19 cellular contexts compared by ENCODE assay signal in the genomic region with DNA sequence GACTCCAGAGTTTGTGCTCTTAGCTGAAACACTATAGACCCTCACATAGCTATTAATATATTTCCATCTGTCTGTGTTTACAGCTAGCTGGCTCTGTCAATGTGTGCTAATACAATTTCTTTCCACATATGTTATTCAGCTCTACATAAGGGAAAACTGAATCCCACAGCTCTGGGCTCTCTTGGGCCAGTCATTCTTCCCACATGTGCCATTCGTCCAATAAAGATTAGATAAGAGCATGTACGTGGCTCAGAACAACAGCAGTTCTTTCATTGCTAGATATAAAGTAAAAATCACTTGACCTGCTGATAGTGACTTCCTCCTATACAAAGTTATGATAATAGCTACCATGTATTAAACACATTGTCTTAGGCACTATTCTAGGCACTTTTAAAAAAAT. TPM values are rescaled to one million over a fixed set of nuclear protein-coding genes. Genes with fewer than 3 reads are reported as not detected.
DNase-seq lines count a peak whose midpoint lies in the region; ATAC-seq and TF ChIP-seq lines count a peak whose summit lies in the region.
"Had no signal": no experiment of that assay in that cellular context is flagged by ENCODE, and none has a peak within 500 bp of the region (broad histone marks: within the 10 kb centered on the region; RNA-seq: fewer than 3 reads in every experiment).

No MANE protein-coding gene starts in this region.

- peak; percentile 1 for ATAC-seq in GM18907 (IDR thresholded peaks at IDR 0.05; ENCODE audit: unreplicated experiment)
- peak; percentile 14 for ATAC-seq in left colon
- no peak for ATAC-seq in activated T-helper 17 cell treated with anti-CD3 and anti-CD28 coated beads, Interleukin-2, amount 50 U/mL, for 72 hours (replicated peaks)

- H3K4me3 ChIP-seq in H7 (ENCODE audit: insufficient read depth, low read depth, low read length), result no peak overlapping the region
- H3K4me3 ChIP-seq: HAP-1, SK-N-MC had no signal

- H3K4me3 Mint-ChIP-seq in chondrocyte (ENCODE audit: unreplicated experiment), result no peak overlapping the region
- H3K4me3 Mint-ChIP-seq in activated T-cell treated with anti-CD3 and anti-CD28 coated beads, Interleukin-2, amount 50 U/mL, for 24 hours, result no peak overlapping the region
- no peak overlapping the region for H3K4me3 Mint-ChIP-seq in activated T-helper 17 cell treated with anti-CD3 and anti-CD28 coated beads, Interleukin-2, amount 50 U/mL, for 72 hours
- H3K4me3 Mint-ChIP-seq: CD8-positive, alpha-beta memory T cell had no signal

- DNase-seq in COLO829 (ENCODE audit: low spot score) (peak; percentile 22), OCI-M1 (lab: John Stamatoyannopoulos, UW) (peak; percentile 67), left colon (no peak), chondrocyte (ENCODE audit: low spot score) (no peak), H7 (no peak)
- DNase-seq in activated T-cell treated with anti-CD3 and anti-CD28 coated beads, Interleukin-2, amount 50 U/mL, for 24 hours, result no peak
- DNase-seq: ACHN; CD8-positive, alpha-beta memory T cell; DMS79 treated with DMSO at 0.1 percent for 48 hours; GDM1; NCI-H1105 treated with DMSO at 0.1 percent for 48 hours; NCI-H187 treated with DMSO at 0.1 percent for 48 hours; NCI-H510A; NCI-H774; Right ventricle myocardium superior had no signal

- no peaks in the 10 kb centered on the region for H3K9me3 Mint-ChIP-seq in chondrocyte (ENCODE audit: low read depth)
- no peaks in the 10 kb centered on the region for H3K9me3 Mint-ChIP-seq in activated T-cell treated with anti-CD3 and anti-CD28 coated beads, Interleukin-2, amount 50 U/mL, for 24 hours
- no peaks in the 10 kb centered on the region for H3K9me3 Mint-ChIP-seq in activated T-helper 17 cell treated with anti-CD3 and anti-CD28 coated beads, Interleukin-2, amount 50 U/mL, for 72 hours
- H3K9me3 Mint-ChIP-seq: CD8-positive, alpha-beta memory T cell had no signal

- no peak overlapping the region for H3K27ac Mint-ChIP-seq in chondrocyte (ENCODE audit: unreplicated experiment)
- H3K27ac Mint-ChIP-seq in activated T-cell treated with anti-CD3 and anti-CD28 coated beads, Interleukin-2, amount 50 U/mL, for 24 hours, result no peak overlapping the region
- H3K27ac Mint-ChIP-seq in activated T-helper 17 cell treated with anti-CD3 and anti-CD28 coated beads, Interleukin-2, amount 50 U/mL, for 72 hours, result no peak overlapping the region
- H3K27ac Mint-ChIP-seq: CD8-positive, alpha-beta memory T cell had no signal

- no peaks in the 10 kb centered on the region for H3K36me3 ChIP-seq in H7 (replicated peaks; ENCODE audit: control insufficient read depth, insufficient read depth, low read length)
- H3K36me3 ChIP-seq: HAP-1 had no signal

- TF ChIP-seq CTCF in chondrocyte (IDR thresholded peaks at IDR 0.05), result no peak

- H3K27me3 Mint-ChIP-seq in chondrocyte (ENCODE audit: low read depth), result peaks cover 28% of the 10 kb centered on the region
- peaks cover 32% of the 10 kb centered on the region for H3K27me3 Mint-ChIP-seq in activated T-cell treated with anti-CD3 and anti-CD28 coated beads, Interleukin-2, amount 50 U/mL, for 24 hours
- H3K27me3 Mint-ChIP-seq in activated T-helper 17 cell treated with anti-CD3 and anti-CD28 coated beads, Interleukin-2, amount 50 U/mL, for 72 hours, result peaks cover 20% of the 10 kb centered on the region

- no peaks in the 10 kb centered on the region for H3K36me3 Mint-ChIP-seq in chondrocyte (ENCODE audit: low read depth)
- no peaks in the 10 kb centered on the region for H3K36me3 Mint-ChIP-seq in activated T-cell treated with anti-CD3 and anti-CD28 coated beads, Interleukin-2, amount 50 U/mL, for 24 hours (ENCODE audit: low read depth)
- no peaks in the 10 kb centered on the region for H3K36me3 Mint-ChIP-seq in activated T-helper 17 cell treated with anti-CD3 and anti-CD28 coated beads, Interleukin-2, amount 50 U/mL, for 72 hours (ENCODE audit: low read depth)
- H3K36me3 Mint-ChIP-seq: CD8-positive, alpha-beta memory T cell had no signal

- peaks cover 3% of the 10 kb centered on the region for H3K4me1 Mint-ChIP-seq in chondrocyte (ENCODE audit: low read depth)
- peaks cover 3% of the 10 kb centered on the region for H3K4me1 Mint-ChIP-seq in activated T-cell treated with anti-CD3 and anti-CD28 coated beads, Interleukin-2, amount 50 U/mL, for 24 hours (ENCODE audit: low read depth)
- H3K4me1 Mint-ChIP-seq in activated T-helper 17 cell treated with anti-CD3 and anti-CD28 coated beads, Interleukin-2, amount 50 U/mL, for 72 hours, result no peaks in the 10 kb centered on the region

- intact Hi-C loops in left colon (cut with DNase I, micrococcal nuclease), result no loop called here

- peaks cover 3% of the 10 kb centered on the region; the same call in 1 of the 2 replicates for H3K27me3 ChIP-seq in H7 (ENCODE audit: control insufficient read depth, insufficient read depth, low read length)

RNA-seq across cellular contexts. Expression of a gene that starts 2.8 kb away (rescaled TPM):
- total RNA-seq in left colon, result 10 to 100 TPM; 27.6 to 27.7 TPM
- not detected in 3 replicates for total RNA-seq in chondrocyte
- 1 to 10 TPM in 1 of 2 donors, under 1 TPM in 1; 0.21 to 1.4 TPM for total RNA-seq in activated T-helper 17 cell treated with anti-CD3 and anti-CD28 coated beads, Interleukin-2, amount 50 U/mL, for 72 hours
- total RNA-seq in H7 (2014; rRNA removed; shearing (Covaris generic)), result 1.00 and 1.1 TPM in 2 replicates
- total RNA-seq: CD8-positive, alpha-beta memory T cell had no signal

RNA-seq across cellular contexts. Expression of a gene that starts 30.4 kb away (rescaled TPM):
- 1 to 10 TPM; 1.7 to 6.0 TPM for total RNA-seq in left colon
- total RNA-seq in chondrocyte, result not detected in 3 replicates
- 1 to 10 TPM; 1.8 to 4.4 TPM for total RNA-seq in activated T-helper 17 cell treated with anti-CD3 and anti-CD28 coated beads, Interleukin-2, amount 50 U/mL, for 72 hours
- 0.24 TPM in 1 of 2 replicates, not detected in the other for total RNA-seq in H7 (2014; rRNA removed; shearing (Covaris generic))

Comparison
In these comparisons a context has a peak if more than half of its experiments do, and no peak if none do; other contexts are left out.
1. DNase-seq: peak in COLO829 (single experiment) and OCI-M1 (single experiment); none in left colon (0 of 2), chondrocyte (single experiment), activated T-cell treated with anti-CD3 and anti-CD28 coated beads, Interleukin-2, amount 50 U/mL, for 24 hours (single experiment) and H7 (single experiment).
2. RNA of a gene that starts 2.8 kb away (total RNA-seq): 27.6 to 27.7 TPM in left colon; 0.21 to 1.4 TPM in activated T-helper 17 cell treated with anti-CD3 and anti-CD28 coated beads, Interleukin-2, amount 50 U/mL, for 72 hours, 1.00 to 1.1 TPM in H7 and not detected in chondrocyte; every median in the first group is over 10 times any median in the second.